8 cellular contexts compared by ENCODE assay signal in genomic region chrX:129930941-129931410, GRCh38. TPM values are rescaled to one million over a fixed set of nuclear protein-coding genes. Genes with fewer than 3 reads are reported as not detected.
DNase-seq lines count a peak whose midpoint lies in the region; FAIRE-seq and TF ChIP-seq lines count a peak whose summit lies in the region.

No MANE protein-coding gene starts in this region.

- peak overlapping the region; percentile 26 for H3K27ac ChIP-seq in OCI-LY7 (ENCODE audit: low read depth, low read length, poor library complexity, severe bottlenecking)

- H3K27ac Mint-ChIP-seq in endothelial cell (ENCODE audit: unreplicated experiment) = peak overlapping the region; percentile 84
- peak overlapping the region; percentile 99 for H3K27ac Mint-ChIP-seq in osteocyte (ENCODE audit: unreplicated experiment)

- H3K9me2 ChIP-seq in OCI-LY7 (ENCODE audit: insufficient read depth, low read length) = no peaks in the 10 kb centered on the region

- TF ChIP-seq CTCF in OCI-LY7 (conservative IDR thresholded peaks at IDR 0.05; ENCODE audit: low read length) (no peak), endothelial cell (IDR thresholded peaks at IDR 0.05; ENCODE audit: unreplicated experiment) (no peak), osteocyte (IDR thresholded peaks at IDR 0.05) (no peak)

- H3K4me3 Mint-ChIP-seq in endothelial cell (ENCODE audit: unreplicated experiment) (peak overlapping the region; percentile 90), osteocyte (ENCODE audit: unreplicated experiment) (peak overlapping the region; percentile 88)

- DNase-seq in NCI-H510A treated with DMSO at 0.1 percent for 48 hours (lab: John Stamatoyannopoulos, UW) (peak; percentile 12), NCI-H510A (lab: John Stamatoyannopoulos, UW) (no peak), OCI-LY7 (ENCODE audit: low spot score) (no peak), endothelial cell (ENCODE audit: low spot score) (no peak), osteocyte (ENCODE audit: extremely low spot score, unreplicated experiment) (no peak), AG20443 (ENCODE audit: low spot score) (no peak), head of caudate nucleus (no peak), frontal cortex (ENCODE audit: low spot score in 2 of 2) (no peak)

- peaks cover 39% of the 10 kb centered on the region for H3K36me3 ChIP-seq in OCI-LY7 (ENCODE audit: insufficient read depth, low read length)

- H3K9me3 ChIP-seq in OCI-LY7 (ENCODE audit: low read length) = no peaks in the 10 kb centered on the region

- H3K79me2 ChIP-seq in OCI-LY7 (ENCODE audit: insufficient read depth, low read depth, low read length) = no peaks in the 10 kb centered on the region

- POLR2A ChIA-PET in OCI-LY7 (lab: Charles Lee) = interaction anchor here (0.6 to 1.6 kb wide), 5 partner anchors 22 to 277 kb away, joined by 5 to 6 read pairs (median 5); no protein-coding TSS in a partner anchor

- H3K9me3 Mint-ChIP-seq in endothelial cell (ENCODE audit: unreplicated experiment) (no peaks in the 10 kb centered on the region), osteocyte (ENCODE audit: unreplicated experiment) (peaks cover 4% of the 10 kb centered on the region)

- CTCF ChIA-PET in OCI-LY7 (lab: Charles Lee; ENCODE audit: unreplicated experiment) = no interaction called here

- no peaks in the 10 kb centered on the region for H4K20me1 ChIP-seq in OCI-LY7 (ENCODE audit: insufficient read depth, low read length)

- intact Hi-C loops in OCI-LY7 (cut with micrococcal nuclease; ENCODE audit: unreplicated experiment) = no loop called here
- intact Hi-C loops in head of caudate nucleus (cut with DNase I) = loop anchor here (5.0 kb wide), 1 partner anchor 51 kb away; the partner anchor contains the start of gene BCORL1

- H3K4me1 Mint-ChIP-seq in endothelial cell (ENCODE audit: unreplicated experiment) = peaks cover 6% of the 10 kb centered on the region
- H3K4me1 Mint-ChIP-seq in osteocyte (ENCODE audit: unreplicated experiment) = peaks cover 3% of the 10 kb centered on the region

- H3K4me1 ChIP-seq in OCI-LY7 (ENCODE audit: insufficient read depth, low read length, poor library complexity, severe bottlenecking) = peaks cover 5% of the 10 kb centered on the region

- peak overlapping the region; percentile 57; the same call in 1 of the 2 replicates for H2AFZ ChIP-seq in OCI-LY7 (ENCODE audit: low read length)

- H3K4me3 ChIP-seq in OCI-LY7 (ENCODE audit: low read depth, low read length, poor library complexity, severe bottlenecking) = peak overlapping the region; percentile 73

- peaks cover 6% of the 10 kb centered on the region for H3K36me3 Mint-ChIP-seq in endothelial cell (ENCODE audit: low read depth, unreplicated experiment)
- no peaks in the 10 kb centered on the region for H3K36me3 Mint-ChIP-seq in osteocyte (ENCODE audit: unreplicated experiment)

- no TSS peak for BruUV-seq in OCI-LY7 (replicated peaks; lab: Mats Ljungman, UMichigan)

- FAIRE-seq in frontal cortex (lab: Jason Lieb, UNC) = no peak

- H3K27me3 Mint-ChIP-seq in endothelial cell (ENCODE audit: unreplicated experiment) = peaks cover 6% of the 10 kb centered on the region
- no peaks in the 10 kb centered on the region for H3K27me3 Mint-ChIP-seq in osteocyte (ENCODE audit: unreplicated experiment)

- H3K4me2 ChIP-seq in OCI-LY7 (ENCODE audit: low read length) = peak overlapping the region; percentile 90

RNA-seq across cellular contexts. Expression of gene UTP14A, which starts 25.0 kb away (rescaled TPM):
- total RNA-seq in OCI-LY7 (2014; rRNA removed; shearing (Covaris generic)) = 21.9 and 33.8 TPM in 2 replicates
- 22.3 and 29.5 TPM in 2 replicates for total RNA-seq in OCI-LY7 (2022)
- total RNA-seq in endothelial cell (ENCODE audit: unreplicated experiment) = 22.1 TPM
- total RNA-seq in osteocyte = 20.7 and 20.8 TPM in 2 replicates
- total RNA-seq in frontal cortex = 11.0 TPM

RNA-seq across cellular contexts. Expression of gene BCORL1, which starts 51.5 kb away (rescaled TPM):
- 1.6 and 1.7 TPM in 2 replicates for total RNA-seq in OCI-LY7 (2014; rRNA removed; shearing (Covaris generic))
- total RNA-seq in OCI-LY7 (2022) (4.9 and 5.4 TPM in 2 replicates), endothelial cell (ENCODE audit: unreplicated experiment) (34.0 TPM), osteocyte (22.9 and 24.6 TPM in 2 replicates), frontal cortex (2.0 TPM)
